10 cellular contexts compared by ENCODE assay signal in the genomic region with DNA sequence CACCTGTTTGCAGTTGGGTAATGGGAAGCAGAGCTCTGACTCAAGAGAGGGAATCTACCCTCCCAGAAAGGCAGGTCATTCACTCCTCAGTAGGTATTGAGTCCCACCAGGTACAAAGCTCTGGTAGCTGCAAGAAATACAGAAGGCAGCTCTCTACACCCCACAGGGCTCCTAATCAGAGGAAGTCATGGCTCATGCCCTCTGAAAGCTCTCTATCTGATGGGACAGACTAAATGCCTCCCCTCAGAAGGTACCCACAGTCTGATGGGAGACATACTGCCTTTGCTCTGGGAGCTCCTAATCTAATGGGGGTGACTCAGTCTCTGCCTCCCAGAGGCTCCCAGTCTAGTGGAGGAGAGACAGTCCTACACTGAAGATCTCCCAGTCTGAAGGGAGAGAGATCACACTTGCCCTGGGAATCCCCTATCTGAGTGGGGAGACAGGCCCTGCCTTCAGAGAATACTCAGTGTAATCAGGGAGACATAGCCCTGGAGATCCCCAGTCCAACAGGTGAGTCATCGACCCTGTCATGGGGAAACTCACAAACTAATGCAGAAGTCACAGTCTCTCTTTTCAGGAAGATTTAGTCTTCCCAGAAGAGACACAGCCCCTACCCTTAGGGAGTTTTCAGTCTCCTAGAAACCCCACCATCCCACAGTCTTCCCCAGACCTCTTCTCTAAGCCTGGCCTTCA. TPM values are rescaled to one million over a fixed set of nuclear protein-coding genes. Genes with fewer than 3 reads are reported as not detected.
DNase-seq lines count a peak whose midpoint lies in the region; ATAC-seq and TF ChIP-seq lines count a peak whose summit lies in the region.
"Had no signal": no experiment of that assay in that cellular context is flagged by ENCODE, and none has a peak within 500 bp of the region (broad histone marks: within the 10 kb centered on the region; RNA-seq: fewer than 3 reads in every experiment).

No MANE protein-coding gene starts in this region.

- no peaks in the 10 kb centered on the region for H3K36me3 ChIP-seq in thyroid gland

- H3K9me3 ChIP-seq in thyroid gland = no peaks in the 10 kb centered on the region

- CTCF ChIA-PET in GM10248 (lab: Yijun Ruan, JAX) = interaction anchor here (0.6 to 16.7 kb wide), 14 partner anchors 6 to 141 kb away, joined by 3 to 148 read pairs (median 8); no protein-coding TSS in a partner anchor

- POLR2A ChIA-PET in GM10248 (lab: Yijun Ruan, JAX) = no interaction called here

- TF ChIP-seq CTCF in GM10248 (IDR thresholded peaks at IDR 0.05; ENCODE audit: control extremely low read depth, extremely low read depth, low read depth, missing control alignments) (no peak), foreskin keratinocyte (conservative IDR thresholded peaks at IDR 0.05) (peak; percentile 8), thyroid gland (IDR thresholded peaks at IDR 0.05) (no peak)

- intact Hi-C loops in thyroid gland (cut with DNase I) = loop anchor here (10.0 kb wide), 1 partner anchor 88 kb away; no protein-coding TSS in a partner anchor

- peaks cover 14% of the 10 kb centered on the region for H3K4me1 ChIP-seq in foreskin keratinocyte
- no peaks in the 10 kb centered on the region for H3K4me1 ChIP-seq in thyroid gland

- H3K27me3 ChIP-seq in foreskin keratinocyte (no peaks in the 10 kb centered on the region), thyroid gland (no peaks in the 10 kb centered on the region)

- peak; percentile 91 for ATAC-seq in GM21447 (IDR thresholded peaks at IDR 0.05; ENCODE audit: unreplicated experiment)
- peak; percentile 82 for ATAC-seq in HG03575 (IDR thresholded peaks at IDR 0.05; ENCODE audit: extremely low read depth, insufficient number of reproducible peaks, low FRiP score, unreplicated experiment)
- peak; percentile 87 for ATAC-seq in foreskin keratinocyte

- H3K27ac ChIP-seq in foreskin keratinocyte (peak overlapping the region; percentile 97), thyroid gland (no peak overlapping the region)

- peak; percentile 74 for DNase-seq in GM10248 (ENCODE audit: extremely low spot score)
- peak; percentile 91 to 93 for DNase-seq in foreskin keratinocyte
- no peak for DNase-seq in NCI-H2196 treated with DMSO at 0.1 percent for 48 hours (lab: John Stamatoyannopoulos, UW; ENCODE audit: unreplicated experiment)
- DNase-seq in activated CD4-positive, CD25-positive, alpha-beta regulatory T cell (lab: John Stamatoyannopoulos, UW) = no peak
- DNase-seq in NCI-H69 (lab: John Stamatoyannopoulos, UW) = no peak
- no peak for DNase-seq in thyroid gland

- TF ChIP-seq POLR2A in thyroid gland (IDR thresholded peaks at IDR 0.05) = no peak

- no peak overlapping the region for H3K4me3 ChIP-seq in thyroid gland (replicated peaks in 1 of 3)
- H3K4me3 ChIP-seq: skin epidermis had no signal

- 63 to 75% methylated on average over 1 of the region's 1 CpG for WGBS in thyroid gland, 2 donors

RNA-seq across cellular contexts. Expression of a gene that starts 23.7 kb away (rescaled TPM):
- not detected in 2 replicates for total RNA-seq in foreskin keratinocyte
- not detected in 2 replicates for polyA plus RNA-seq in foreskin keratinocyte
- not detected for total RNA-seq in thyroid gland
- total RNA-seq: dermis microvascular lymphatic vessel endothelial cell had no signal

RNA-seq across cellular contexts. Expression of a gene that starts 45.0 kb away (rescaled TPM):
- 1,286 and 1,603 TPM in 2 replicates for total RNA-seq in foreskin keratinocyte
- 823 and 1,080 TPM in 2 replicates for polyA plus RNA-seq in foreskin keratinocyte
- 1 to 10 TPM in 3 of 4 donors, under 1 TPM in 1; 0.56 to 5.6 (median 2.7) TPM for total RNA-seq in thyroid gland

Comparison
In these comparisons a context has a peak if more than half of its experiments do, and no peak if none do; other contexts are left out.
1. DNase-seq: peak in GM10248 (single experiment) and foreskin keratinocyte (2 of 2); none in NCI-H2196 treated with DMSO at 0.1 percent for 48 hours (single experiment), activated CD4-positive, CD25-positive, alpha-beta regulatory T cell (0 of 4), NCI-H69 (single experiment) and thyroid gland (0 of 2).
2. RNA of a gene that starts 45.0 kb away (total RNA-seq): 1,286 to 1,603 TPM in foreskin keratinocyte; 0.56 to 5.6 TPM in thyroid gland; every median in the first group is over 100 times any median in the second.
3. Peak in every context shown above with its lines, with median percentiles within 50 percentile points of each other: ATAC-seq.